Comparison of ENCODE assay signal across 18 cellular contexts in the genomic region with DNA sequence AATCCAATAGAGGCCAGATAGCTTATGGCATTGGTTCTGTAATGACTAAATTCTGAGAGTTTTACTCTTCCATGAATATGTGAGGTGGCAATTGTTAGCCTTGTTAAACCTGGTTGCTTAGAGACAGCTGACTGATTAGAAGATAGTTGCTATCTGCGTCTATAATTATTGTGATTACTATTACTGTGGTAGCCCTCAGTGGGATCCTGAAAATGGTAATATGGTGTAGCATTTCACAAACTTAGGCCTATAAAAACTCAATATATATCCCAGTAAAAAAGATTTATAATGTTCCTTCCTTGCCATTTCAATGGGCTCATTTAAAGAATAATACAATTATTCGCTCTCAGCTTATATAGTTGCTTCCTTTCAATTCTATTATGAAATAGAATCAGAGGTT.
"Had no signal": no experiment of that assay in that cellular context is flagged by ENCODE, and none has a peak within 500 bp of the region (broad histone marks: within the 10 kb centered on the region; RNA-seq: fewer than 3 reads in every experiment).

No MANE protein-coding gene starts in this region.

- H3K27me3 ChIP-seq: esophagus squamous epithelium, gastroesophageal sphincter, right lobe of liver, suprapubic skin, thyroid gland had no signal

- DNase-seq: dermis blood vessel endothelial cell; esophagus squamous epithelium; foreskin fibroblast; glutamatergic neuron; mucosa of descending colon; natural killer cell; occipital lobe; psoas muscle; retina; right lobe of liver; stimulated activated CD4-positive, alpha-beta T cell treated with anti-CD3 and anti-CD28 coated beads, Interleukin-4, amount 100 ng/mL, for 1 hour; stimulated activated CD8-positive, alpha-beta memory T cell treated with anti-CD3 and anti-CD28 coated beads, Interleukin-4, amount 100 ng/mL, for 48 hours; stimulated activated naive CD8-positive, alpha-beta T cell treated with anti-CD3 and anti-CD28 coated beads, Interleukin-15, Interleukin-2, amounts not matched to agents 100 U/mL and 50 U/mL, for 24 hours; thyroid gland had no signal

- H3K9me3 ChIP-seq: esophagus squamous epithelium, gastroesophageal sphincter, psoas muscle, right lobe of liver, suprapubic skin, thyroid gland had no signal

- H3K27ac ChIP-seq: esophagus squamous epithelium, gastroesophageal sphincter, psoas muscle, right lobe of liver, suprapubic skin, thyroid gland had no signal

- H3K4me1 ChIP-seq: esophagus squamous epithelium, gastroesophageal sphincter, psoas muscle, right lobe of liver, suprapubic skin, thyroid gland had no signal

- H3K36me3 ChIP-seq: esophagus squamous epithelium, gastroesophageal sphincter, right lobe of liver, suprapubic skin, thyroid gland had no signal

- H3K4me3 ChIP-seq: esophagus squamous epithelium, gastroesophageal sphincter, mucosa of descending colon, psoas muscle, right lobe of liver, suprapubic skin, thyroid gland had no signal

- ATAC-seq: gastroesophageal sphincter; left lobe of liver; mucosa of descending colon; natural killer cell; psoas muscle; right lobe of liver; stimulated activated effector memory CD8-positive, alpha-beta T cell treated with anti-CD3 and anti-CD28 coated beads, Interleukin-12 subunit alpha, Interleukin-12 subunit beta, amount 100 ng/mL, for 72 hours; stimulated activated naive CD8-positive, alpha-beta T cell treated with anti-CD3 and anti-CD28 coated beads, Interleukin-15, Interleukin-2, amounts not matched to agents 100 U/mL and 50 U/mL, for 24 hours had no signal
